ENCODE assay signal across 8 cellular contexts in the genomic region with DNA sequence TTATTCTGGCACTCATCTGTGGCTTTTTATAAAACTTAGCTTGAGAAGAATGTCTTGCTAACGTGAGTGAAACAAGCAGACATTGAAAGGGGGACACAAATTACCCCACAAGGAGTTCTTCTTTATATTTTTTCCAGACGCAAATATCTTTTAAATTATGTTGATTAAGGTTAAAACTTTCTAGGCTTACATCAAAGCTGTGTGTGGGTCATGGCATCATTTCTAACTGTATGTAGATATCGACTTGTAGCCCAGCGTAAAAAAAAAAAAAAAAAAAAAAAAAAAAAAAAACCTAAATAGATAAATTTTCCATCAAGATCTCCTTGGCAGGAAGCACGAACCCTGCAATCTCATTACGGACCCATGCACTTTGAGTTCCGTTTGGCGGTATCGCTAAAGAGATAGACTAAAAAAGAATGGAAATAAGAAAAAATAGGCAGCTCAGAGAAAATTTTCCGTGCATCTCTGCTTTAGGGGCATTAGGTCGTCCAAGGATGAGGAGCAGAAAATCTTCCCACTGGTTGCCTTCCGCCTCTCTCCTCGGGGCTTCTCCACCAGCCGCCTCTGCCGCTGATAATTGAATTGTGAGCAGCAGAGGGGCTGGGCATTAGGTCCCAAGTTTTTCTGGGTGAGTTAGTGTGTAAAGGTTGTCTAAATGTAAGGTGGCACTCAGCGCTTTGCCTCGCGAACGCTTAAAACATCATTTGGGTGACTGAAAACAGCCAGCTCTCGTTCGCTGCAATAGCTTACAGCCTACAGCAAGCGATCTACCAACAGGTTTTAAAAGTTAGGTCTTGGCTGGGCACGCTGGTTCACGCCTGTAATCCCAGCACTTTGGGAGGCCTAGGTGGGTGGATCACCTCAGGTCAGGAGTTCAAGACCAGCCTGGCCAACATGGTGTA.
DNase-seq lines count a peak whose midpoint lies in the region; ATAC-seq and TF ChIP-seq lines count a peak whose summit lies in the region.

No MANE protein-coding gene starts in this region.

- TF ChIP-seq CTCF in A673 (conservative IDR thresholded peaks at IDR 0.05; ENCODE audit: low read depth, low read length) (no peak), HFF-Myc (IDR thresholded peaks at IDR 0.05; ENCODE audit: low read depth, low read length, missing control alignments) (no peak), lower lobe of right lung (IDR thresholded peaks at IDR 0.05) (no peak)

- peaks cover 78% of the 10 kb centered on the region for H3K27me3 Mint-ChIP-seq in activated naive CD8-positive, alpha-beta T cell treated with anti-CD3 and anti-CD28 coated beads, Interleukin-2, amount 10 ng/mL, durations not matched to agents 7 days and 5 days

- no TSS peak for BruUV-seq in A673 (replicated peaks; lab: Mats Ljungman, UMichigan)

- H3K4me1 Mint-ChIP-seq in activated naive CD8-positive, alpha-beta T cell treated with anti-CD3 and anti-CD28 coated beads, Interleukin-2, amount 10 ng/mL, durations not matched to agents 7 days and 5 days = peaks cover 9% of the 10 kb centered on the region

- H3K36me3 ChIP-seq in A673 (ENCODE audit: insufficient read depth, low read length, poor library complexity, severe bottlenecking) (no peaks in the 10 kb centered on the region), lower lobe of right lung (no peaks in the 10 kb centered on the region)

- no peaks in the 10 kb centered on the region for H3K36me3 Mint-ChIP-seq in activated naive CD8-positive, alpha-beta T cell treated with anti-CD3 and anti-CD28 coated beads, Interleukin-2, amount 10 ng/mL, durations not matched to agents 7 days and 5 days

- no peak for ATAC-seq in activated naive CD8-positive, alpha-beta T cell treated with anti-CD3 and anti-CD28 coated beads, Interleukin-2, amount 10 ng/mL, durations not matched to agents 7 days and 5 days (ENCODE audit: low read depth)
- ATAC-seq in lower lobe of right lung = no peak
- ATAC-seq in HG02840 (IDR thresholded peaks at IDR 0.05; ENCODE audit: low FRiP score, unreplicated experiment) = no peak
- no peak for ATAC-seq in HG03439 (IDR thresholded peaks at IDR 0.05; ENCODE audit: unreplicated experiment)
- ATAC-seq in HG03039 (IDR thresholded peaks at IDR 0.05; ENCODE audit: unreplicated experiment) = no peak

- POLR2A ChIA-PET in A673 (lab: Charles Lee; ENCODE audit: low non-redundant PET) = no interaction called here
- POLR2A ChIA-PET in activated naive CD8-positive, alpha-beta T cell treated with anti-CD3 and anti-CD28 coated beads, Interleukin-2, amount 10 ng/mL, durations not matched to agents 7 days and 5 days (lab: Charles Lee) = interaction anchor here (0.6 kb wide), 1 partner anchor 18 kb away, joined by 4 read pairs; no protein-coding TSS in a partner anchor

- H3K4me3 ChIP-seq in A673 (ENCODE audit: low read depth, low read length, poor library complexity, severe bottlenecking) (peak overlapping the region; percentile 82), HFF-Myc (replicated peaks; ENCODE audit: low read depth, low read length) (peak overlapping the region; percentile 87), lower lobe of right lung (peak overlapping the region; percentile 58)

- intact Hi-C loops in A673 (cut with micrococcal nuclease; ENCODE audit: unreplicated experiment) = no loop called here
- intact Hi-C loops in lower lobe of right lung (cut with DNase I) = no loop called here

- no peak overlapping the region for H3K27ac ChIP-seq in A673 (ENCODE audit: low read depth, low read length, poor library complexity, severe bottlenecking)
- H3K27ac ChIP-seq in lower lobe of right lung = no peak overlapping the region

- H3K27me3 ChIP-seq in A673 (replicated peaks; ENCODE audit: insufficient read depth, low read depth, low read length, poor library complexity) = peaks cover 15% of the 10 kb centered on the region
- H3K27me3 ChIP-seq in lower lobe of right lung (ENCODE audit: low read depth) = peaks cover 42% of the 10 kb centered on the region

- H3K4me1 ChIP-seq in A673 (ENCODE audit: insufficient read depth, low read length, poor library complexity, severe bottlenecking) = no peaks in the 10 kb centered on the region
- peaks cover 3% of the 10 kb centered on the region for H3K4me1 ChIP-seq in lower lobe of right lung

- CTCF ChIA-PET in A673 (lab: Charles Lee) = no interaction called here

- DNase-seq in A673 (ENCODE audit: low spot score) (peak; percentile 49), HFF-Myc (ENCODE audit: extremely low read depth, low read depth) (no peak), lower lobe of right lung (no peak), dedifferentiated amniotic fluid mesenchymal stem cell (ENCODE audit: extremely low spot score) (no peak)
- DNase-seq in activated naive CD8-positive, alpha-beta T cell treated with anti-CD3 and anti-CD28 coated beads, Interleukin-2, amount 10 ng/mL, durations not matched to agents 7 days and 5 days = no peak

- H3K9me3 ChIP-seq in A673 (ENCODE audit: low read depth, low read length, poor library complexity, severe bottlenecking) (no peaks in the 10 kb centered on the region), lower lobe of right lung (no peaks in the 10 kb centered on the region)

- peaks cover 5% of the 10 kb centered on the region for H3K9me3 Mint-ChIP-seq in activated naive CD8-positive, alpha-beta T cell treated with anti-CD3 and anti-CD28 coated beads, Interleukin-2, amount 10 ng/mL, durations not matched to agents 7 days and 5 days

- H3K4me3 Mint-ChIP-seq in activated naive CD8-positive, alpha-beta T cell treated with anti-CD3 and anti-CD28 coated beads, Interleukin-2, amount 10 ng/mL, durations not matched to agents 7 days and 5 days = peak overlapping the region; percentile 88

- peak overlapping the region; percentile 84 for H3K27ac Mint-ChIP-seq in activated naive CD8-positive, alpha-beta T cell treated with anti-CD3 and anti-CD28 coated beads, Interleukin-2, amount 10 ng/mL, durations not matched to agents 7 days and 5 days
